In the genomic region with DNA sequence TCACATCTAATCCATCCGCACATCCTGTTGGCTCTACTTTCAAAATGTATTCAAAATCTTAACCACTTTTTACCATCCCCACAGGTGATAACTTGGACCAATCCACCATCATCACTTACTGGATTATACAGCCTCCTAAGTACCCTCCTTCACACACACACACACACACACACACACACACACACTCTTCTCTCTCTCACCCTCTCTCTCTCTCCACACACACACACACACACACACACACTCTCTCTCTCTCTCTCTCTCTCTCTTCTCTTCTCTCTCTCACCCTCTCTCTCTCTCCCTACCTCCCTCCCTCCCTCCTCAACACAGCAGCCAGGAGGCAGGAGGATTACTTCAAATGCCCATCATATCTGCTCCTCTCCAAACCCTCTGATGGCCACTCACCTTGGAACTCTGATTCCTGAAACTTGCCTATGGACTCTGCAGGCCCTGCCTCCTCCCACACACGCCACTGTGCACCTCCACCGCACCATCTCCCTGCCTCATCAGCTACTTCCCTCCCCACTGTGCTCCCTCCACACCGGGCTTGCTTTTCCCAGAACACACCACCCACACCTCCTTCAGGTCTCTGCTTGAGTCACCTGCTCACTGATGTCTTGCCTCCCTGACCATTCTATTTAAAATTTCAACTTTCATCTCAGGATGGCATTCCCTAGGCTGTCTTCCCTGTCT, we compare ENCODE assay signal across 9 cellular contexts. TPM values are rescaled to one million over a fixed set of nuclear protein-coding genes. Genes with fewer than 3 reads are reported as not detected.
DNase-seq lines count a peak whose midpoint lies in the region; ATAC-seq and TF ChIP-seq lines count a peak whose summit lies in the region.
"Had no signal": no experiment of that assay in that cellular context is flagged by ENCODE, and none has a peak within 500 bp of the region (broad histone marks: within the 10 kb centered on the region; RNA-seq: fewer than 3 reads in every experiment).

No MANE protein-coding gene starts in this region.

- TF ChIP-seq CTCF in body of pancreas (IDR thresholded peaks at IDR 0.05) = no peak
- no peak for TF ChIP-seq CTCF in right lobe of liver (IDR thresholded peaks at IDR 0.05)
- TF ChIP-seq CTCF in upper lobe of right lung (IDR thresholded peaks at IDR 0.05) = no peak

- H3K27ac ChIP-seq in body of pancreas = peak overlapping the region in 3 of 4 donors; percentile 22 to 77 (median 46)
- peak overlapping the region in 2 of 3 donors; percentile 7 to 64 for H3K27ac ChIP-seq in right lobe of liver
- peak overlapping the region; percentile 83 for H3K27ac ChIP-seq in upper lobe of right lung

- H3K4me3 ChIP-seq in body of pancreas (no peak overlapping the region), right lobe of liver (no peak overlapping the region), upper lobe of right lung (no peak overlapping the region)

- peaks cover 0 to 5% of the 10 kb centered on the region in 2 donors for H3K36me3 Mint-ChIP-seq in activated naive CD4-positive, alpha-beta T cell treated with anti-CD3 and anti-CD28 coated beads, Interleukin-2, amount 50 U/mL, for 72 hours

- no peak for TF ChIP-seq POLR2A in body of pancreas (IDR thresholded peaks at IDR 0.05)
- no peak for TF ChIP-seq POLR2A in right lobe of liver (IDR thresholded peaks at IDR 0.05)

- peaks cover 4% of the 10 kb centered on the region for H3K4me1 ChIP-seq in body of pancreas
- H3K4me1 ChIP-seq in right lobe of liver = peaks cover 0 to 12% (median 4%) of the 10 kb centered on the region in 4 donors
- peaks cover 28% of the 10 kb centered on the region for H3K4me1 ChIP-seq in upper lobe of right lung

- WGBS in body of pancreas, 2 donors = 67 to 70% methylated on average over 4 of the region's 4 CpGs
- WGBS in right lobe of liver (ENCODE audit: insufficient coverage, low coverage, low lambda C conversion rate, missing lambda C conversion rate) = 39% methylated on average over 4 of the region's 4 CpGs

- no peak for DNase-seq in activated naive CD4-positive, alpha-beta T cell treated with anti-CD3 and anti-CD28 coated beads, Interleukin-2, amount 50 U/mL, for 72 hours (ENCODE audit: low spot score in 2 of 2)
- DNase-seq in activated naive CD4-positive, alpha-beta T cell treated with anti-CD3 and anti-CD28 coated beads, Interleukin-2, amount 50 U/mL, for 16 hours = no peak
- DNase-seq in body of pancreas = no peak
- no peak for DNase-seq in right lobe of liver
- no peak for DNase-seq in upper lobe of right lung
- no peak for DNase-seq in AML-193 (lab: John Stamatoyannopoulos, UW)
- DNase-seq in activated gamma-delta T cell (lab: John Stamatoyannopoulos, UW) = no peak
- DNase-seq in NCI-H1436 (lab: John Stamatoyannopoulos, UW) = no peak
- DNase-seq: NCI-H1694 treated with DMSO at 0.1 percent for 48 hours had no signal

- no peaks in the 10 kb centered on the region for H3K9me3 ChIP-seq in body of pancreas
- no peaks in the 10 kb centered on the region for H3K9me3 ChIP-seq in right lobe of liver
- no peaks in the 10 kb centered on the region for H3K9me3 ChIP-seq in upper lobe of right lung

- H3K27me3 ChIP-seq in body of pancreas (no peaks in the 10 kb centered on the region), right lobe of liver (no peaks in the 10 kb centered on the region), upper lobe of right lung (no peaks in the 10 kb centered on the region)

- no peaks in the 10 kb centered on the region for H3K36me3 ChIP-seq in body of pancreas (replicated peaks in 1 of 2; ENCODE audit: insufficient read depth in 1 of 2, low read depth in 2 of 2)
- H3K36me3 ChIP-seq in right lobe of liver = no peaks in the 10 kb centered on the region
- no peaks in the 10 kb centered on the region for H3K36me3 ChIP-seq in upper lobe of right lung

- peak; percentile 3 to 19 for ATAC-seq in activated naive CD4-positive, alpha-beta T cell treated with anti-CD3 and anti-CD28 coated beads, Interleukin-2, amount 50 U/mL, for 72 hours
- ATAC-seq in body of pancreas (peak; percentile 25), right lobe of liver (peak in 1 of 4 donors; percentile 5), upper lobe of right lung (peak; percentile 40)

- H3K9me3 Mint-ChIP-seq in activated naive CD4-positive, alpha-beta T cell treated with anti-CD3 and anti-CD28 coated beads, Interleukin-2, amount 50 U/mL, for 72 hours = no peaks in the 10 kb centered on the region

- H3K27ac Mint-ChIP-seq in activated naive CD4-positive, alpha-beta T cell treated with anti-CD3 and anti-CD28 coated beads, Interleukin-2, amount 50 U/mL, for 72 hours = no peak overlapping the region

- intact Hi-C loops in body of pancreas (cut with DNase I) (no loop called here), right lobe of liver (cut with DNase I) (no loop called here), upper lobe of right lung (cut with DNase I) (no loop called here)

RNA-seq across cellular contexts. Expression of a gene that starts 39.7 kb away (rescaled TPM):
- total RNA-seq in activated naive CD4-positive, alpha-beta T cell treated with anti-CD3 and anti-CD28 coated beads, Interleukin-2, amount 50 U/mL, for 72 hours = 1 to 10 TPM; 1.6 to 1.7 TPM
- 1 to 10 TPM; 1.6 to 6.0 TPM for total RNA-seq in body of pancreas
- 1 to 10 TPM; 2.6 to 7.5 (median 4.8) TPM for total RNA-seq in right lobe of liver
- total RNA-seq in upper lobe of right lung = 18.4 TPM
